ENCODE assay signal across 18 cellular contexts in genomic region chr2:237916296-237916695, GRCh38.
"Had no signal": no experiment of that assay in that cellular context is flagged by ENCODE, and none has a peak within 500 bp of the region (broad histone marks: within the 10 kb centered on the region; RNA-seq: fewer than 3 reads in every experiment).

No MANE protein-coding gene starts in this region.

- DNase-seq: esophagus squamous epithelium; foreskin fibroblast; glutamatergic neuron; mesendoderm; naive B cell; right cardiac atrium; stimulated activated CD4-positive, alpha-beta T cell treated with anti-CD3 and anti-CD28 coated beads, Interleukin-15, amount 100 ng/mL, for 24 hours; stimulated activated CD4-positive, alpha-beta T cell treated with anti-CD3 and anti-CD28 coated beads, Interleukin-1b, Interleukin-23, amount 100 ng/mL, for 48 hours; stimulated activated CD4-positive, alpha-beta T cell treated with anti-CD3 and anti-CD28 coated beads, Interleukin-4, amount 100 ng/mL, for 24 hours; stimulated activated naive CD8-positive, alpha-beta T cell treated with anti-CD3 and anti-CD28 coated beads, Interleukin-15, amount 100 ng/mL, for 72 hours; substantia nigra; transverse colon had no signal

- H3K27me3 ChIP-seq: esophagus squamous epithelium, gastroesophageal sphincter, left lung, transverse colon had no signal

- H3K36me3 Mint-ChIP-seq: naive B cell; stimulated activated memory B cell treated with anti-CD40 and anti-IgM and Interleukin-4, amounts not matched to agents 10 μg/mL and 1 μg/mL and 100 μg/mL, for 72 hours had no signal

- H3K36me3 ChIP-seq: esophagus squamous epithelium, left lung, transverse colon had no signal

- ATAC-seq: gastroesophageal sphincter; left lung; right cardiac atrium; stimulated activated memory B cell treated with anti-CD40 and anti-IgM and Interleukin-4, amounts not matched to agents 10 μg/mL and 1 μg/mL and 100 μg/mL, for 72 hours; stimulated activated naive CD8-positive, alpha-beta T cell treated with anti-CD3 and anti-CD28 coated beads, Interleukin-15, amount 100 ng/mL, for 72 hours had no signal

- H3K9me3 Mint-ChIP-seq: nephron; stimulated activated memory B cell treated with anti-CD40 and anti-IgM and Interleukin-4, amounts not matched to agents 10 μg/mL and 1 μg/mL and 100 μg/mL, for 72 hours; stimulated activated naive CD8-positive, alpha-beta T cell treated with anti-CD3 and anti-CD28 coated beads, Interleukin-15, amount 100 ng/mL, for 72 hours had no signal

- H3K9me3 ChIP-seq: esophagus squamous epithelium, gastroesophageal sphincter, left lung, thoracic aorta, transverse colon had no signal

- H3K4me1 ChIP-seq: left lung, transverse colon had no signal

- H3K4me3 Mint-ChIP-seq: naive B cell; nephron; stimulated activated memory B cell treated with anti-CD40 and anti-IgM and Interleukin-4, amounts not matched to agents 10 μg/mL and 1 μg/mL and 100 μg/mL, for 72 hours; stimulated activated naive CD8-positive, alpha-beta T cell treated with anti-CD3 and anti-CD28 coated beads, Interleukin-15, amount 100 ng/mL, for 72 hours had no signal

- H3K4me1 Mint-ChIP-seq: nephron had no signal

- H3K27ac Mint-ChIP-seq: nephron; stimulated activated memory B cell treated with anti-CD40 and anti-IgM and Interleukin-4, amounts not matched to agents 10 μg/mL and 1 μg/mL and 100 μg/mL, for 72 hours; stimulated activated naive CD8-positive, alpha-beta T cell treated with anti-CD3 and anti-CD28 coated beads, Interleukin-15, amount 100 ng/mL, for 72 hours had no signal

- H3K27ac ChIP-seq: esophagus squamous epithelium, gastroesophageal sphincter, left lung, transverse colon had no signal

- H3K4me3 ChIP-seq: esophagus squamous epithelium, gastroesophageal sphincter, left lung, lung, thoracic aorta, transverse colon had no signal
